9 cellular contexts compared by ENCODE assay signal in genomic region chr11:15969701-15970329, GRCh38.
DNase-seq lines count a peak whose midpoint lies in the region; ATAC-seq and TF ChIP-seq lines count a peak whose summit lies in the region.
"Had no signal": no experiment of that assay in that cellular context is flagged by ENCODE, and none has a peak within 500 bp of the region (broad histone marks: within the 10 kb centered on the region; RNA-seq: fewer than 3 reads in every experiment).

No MANE protein-coding gene starts in this region.

- H3K36me3 ChIP-seq in right lobe of liver: no peaks in the 10 kb centered on the region
- no peaks in the 10 kb centered on the region for H3K36me3 ChIP-seq in mesendoderm (ENCODE audit: control insufficient read depth, insufficient read depth, low read length)

- H2BK5ac ChIP-seq in mesendoderm (ENCODE audit: low read length): no peak overlapping the region

- TF ChIP-seq CTCF in AG10803 (conservative IDR thresholded peaks at IDR 0.05; ENCODE audit: low read length): no peak
- TF ChIP-seq CTCF in right lobe of liver (IDR thresholded peaks at IDR 0.05): no peak

- H3K23ac ChIP-seq in mesendoderm (ENCODE audit: low read length): no peak overlapping the region

- intact Hi-C loops in right lobe of liver (cut with DNase I): no loop called here

- H3K9me3 ChIP-seq in right lobe of liver: no peaks in the 10 kb centered on the region

- H4K5ac ChIP-seq in mesendoderm (ENCODE audit: low read length): no peak overlapping the region

- no peak overlapping the region for H3K18ac ChIP-seq in mesendoderm (ENCODE audit: low read length)

- DNase-seq in AG10803 (ENCODE audit: low read depth) (peak; percentile 91), amniotic epithelial cell (ENCODE audit: low read depth) (peak; percentile 94), right lobe of liver (no peak), NOMO-1 (lab: John Stamatoyannopoulos, UW; ENCODE audit: unreplicated experiment in 2 of 2) (no peak), mesendoderm (no peak)
- DNase-seq: activated CD4-positive, alpha-beta T cell treated with anti-CD3 and anti-CD28 coated beads, Interleukin-2, amount 50 U/mL, for 4 hours had no signal

- WGBS in right lobe of liver (ENCODE audit: insufficient coverage, low coverage, low lambda C conversion rate, missing lambda C conversion rate): 53% methylated on average over 6 of the region's 6 CpGs
- no CpG with 5 or more reads among the region's 6 CpGs for WGBS in mesendoderm (ENCODE audit: extremely low coverage, insufficient coverage, low lambda C conversion rate)

- H2AK5ac ChIP-seq in mesendoderm (ENCODE audit: low read length): no peak overlapping the region

- H4K8ac ChIP-seq in mesendoderm (ENCODE audit: low read depth, low read length): no peak overlapping the region

- no peak overlapping the region for H3K56ac ChIP-seq in mesendoderm (ENCODE audit: low read length)

- ATAC-seq in HG02798 (IDR thresholded peaks at IDR 0.05; ENCODE audit: poor library complexity, unreplicated experiment): peak; percentile 65
- no peak for ATAC-seq in right lobe of liver
- ATAC-seq in GM18502 (IDR thresholded peaks at IDR 0.05; ENCODE audit: poor library complexity, unreplicated experiment): no peak
- ATAC-seq in HG03139 (IDR thresholded peaks at IDR 0.05; ENCODE audit: unreplicated experiment): no peak

- H3K4me3 ChIP-seq in AG10803 (ENCODE audit: low read length) (peak overlapping the region; percentile 27), right lobe of liver (no peak overlapping the region), mesendoderm (ENCODE audit: low read length) (no peak overlapping the region)

- no peak overlapping the region for H3K4ac ChIP-seq in mesendoderm (ENCODE audit: low read depth, low read length)

- H3K79me2 ChIP-seq in mesendoderm (ENCODE audit: control insufficient read depth, insufficient read depth, low read length): no peaks in the 10 kb centered on the region

- no peaks in the 10 kb centered on the region for H3K79me1 ChIP-seq in mesendoderm (ENCODE audit: low read length)

- H2BK15ac ChIP-seq in mesendoderm (replicated peaks; ENCODE audit: low read depth): no peak overlapping the region

- no peak overlapping the region for H3K9ac ChIP-seq in mesendoderm (ENCODE audit: low read length)

- H3K4me2 ChIP-seq in mesendoderm (ENCODE audit: low read length): no peak overlapping the region

- TF ChIP-seq POLR2A in right lobe of liver (IDR thresholded peaks at IDR 0.05): no peak

- H3K4me1 ChIP-seq in right lobe of liver: peaks cover 0 to 33% (median 12%) of the 10 kb centered on the region in 4 donors
- peaks cover 2% of the 10 kb centered on the region for H3K4me1 ChIP-seq in mesendoderm (ENCODE audit: control insufficient read depth, low read depth, low read length)

- H3K27me3 ChIP-seq in right lobe of liver (no peaks in the 10 kb centered on the region), mesendoderm (ENCODE audit: insufficient read depth, low read length, poor library complexity) (no peaks in the 10 kb centered on the region)

- no peak overlapping the region for H2BK120ac ChIP-seq in mesendoderm (ENCODE audit: low read depth, low read length)

- H3K27ac ChIP-seq in right lobe of liver (peak overlapping the region; percentile 38 to 52 (median 44)), mesendoderm (ENCODE audit: low read depth, low read length) (no peak overlapping the region)

Comparison
In these comparisons a context has a peak if more than half of its experiments do, and no peak if none do; other contexts are left out.
1. DNase-seq: peak in AG10803 (single experiment) and amniotic epithelial cell (single experiment); none in right lobe of liver (0 of 3), NOMO-1 (0 of 2) and mesendoderm (single experiment).